Comparison of ENCODE assay signal across 14 cellular contexts in genomic region chr16:47019563-47019962, GRCh38. TPM values are rescaled to one million over a fixed set of nuclear protein-coding genes. Genes with fewer than 3 reads are reported as not detected.
A peak's percentile ranks its signal among the peaks of the same experiment; 100 is the strongest.
DNase-seq lines count a peak whose midpoint lies in the region; ATAC-seq and TF ChIP-seq lines count a peak whose summit lies in the region.
"Had no signal": no experiment of that assay in that cellular context is flagged by ENCODE, and none has a peak within 500 bp of the region (broad histone marks: within the 10 kb centered on the region; RNA-seq: fewer than 3 reads in every experiment).

No MANE protein-coding gene starts in this region.

- no peak overlapping the region for H3K18ac ChIP-seq in IMR-90 (ENCODE audit: low read depth, low read length)

- H3K4ac ChIP-seq in IMR-90 (ENCODE audit: low read depth, low read length), result no peak overlapping the region

- CTCF ChIA-PET in IMR-90 (lab: Yijun Ruan, JAX), result interaction anchor here (0.9 to 1.5 kb wide), 3 partner anchors 14 to 1140 kb away, joined by 3 to 8 read pairs (median 3); no protein-coding TSS in a partner anchor

- no peaks in the 10 kb centered on the region for H4K20me1 ChIP-seq in IMR-90 (ENCODE audit: insufficient read depth, low read length)

- dilution Hi-C loops in IMR-90 (cut with HindIII; ENCODE audit: low sequenced_read_pairs, unreplicated experiment), result no loop called here

- H2AK5ac ChIP-seq in IMR-90 (ENCODE audit: low read depth, low read length), result no peak overlapping the region

- H3K9me1 ChIP-seq in IMR-90 (ENCODE audit: insufficient read depth, low read length), result no peaks in the 10 kb centered on the region

- no peak overlapping the region for H3K56ac ChIP-seq in IMR-90 (ENCODE audit: extremely low read depth, insufficient read depth, low read length)

- BruUV-seq in IMR-90 (replicated peaks; lab: Mats Ljungman, UMichigan), result no TSS peak

- no peaks in the 10 kb centered on the region for H3K79me1 ChIP-seq in IMR-90 (ENCODE audit: low read depth in 1 of 2, low read length in 2 of 2)

- no peak for ATAC-seq in IMR-90 (ENCODE audit: low read depth)
- no peak for ATAC-seq in HG03159 (IDR thresholded peaks at IDR 0.05; ENCODE audit: unreplicated experiment)
- ATAC-seq in GM18511 (IDR thresholded peaks at IDR 0.05; ENCODE audit: unreplicated experiment), result no peak
- no peak for ATAC-seq in left cardiac atrium

- H3K27ac ChIP-seq in IMR-90 (ENCODE audit: insufficient read depth, low read length) (no peak overlapping the region), VCaP (no peak overlapping the region)
- H3K27ac ChIP-seq: coronary artery had no signal

- H3K27me3 ChIP-seq in BE2C (no peaks in the 10 kb centered on the region), IMR-90 (ENCODE audit: control insufficient read depth, insufficient read depth, low read length) (peaks cover 4% of the 10 kb centered on the region)

- H3K9me3 ChIP-seq in BE2C (no peaks in the 10 kb centered on the region), IMR-90 (ENCODE audit: control insufficient read depth, insufficient read depth, low read length) (no peaks in the 10 kb centered on the region)

- H2AK9ac ChIP-seq in IMR-90 (replicated peaks; ENCODE audit: low read depth, low read length, poor library complexity), result no peak overlapping the region

- TF ChIP-seq POLR2A in IMR-90 (IDR thresholded peaks at IDR 0.05; ENCODE audit: low read depth, low read length), result no peak

- DNase-seq in BE2C (no peak), IMR-90 (no peak), iris pigment epithelial cell (ENCODE audit: low read depth) (peak; percentile 15), kidney tubule cell (ENCODE audit: low spot score) (no peak), left cardiac atrium (no peak)
- DNase-seq: activated gamma-delta T cell, DMS79 treated with DMSO at 0.1 percent for 48 hours, NCI-H2107, Right ventricle myocardium superior, trophoblast cell had no signal

- H3K4me2 ChIP-seq in IMR-90 (ENCODE audit: low read depth, low read length), result no peak overlapping the region

- H3K36me3 ChIP-seq in BE2C, result no peaks in the 10 kb centered on the region
- no peaks in the 10 kb centered on the region for H3K36me3 ChIP-seq in IMR-90 (ENCODE audit: control insufficient read depth, insufficient read depth, low read length)

- no peak overlapping the region for H3K23ac ChIP-seq in IMR-90 (ENCODE audit: low read depth, low read length)

- H3K14ac ChIP-seq in IMR-90 (replicated peaks; ENCODE audit: low read depth, low read length), result no peak overlapping the region

- H3K4me3 ChIP-seq in BE2C (ENCODE audit: low read depth, low read length) (no peak overlapping the region), IMR-90 (ENCODE audit: insufficient read depth, low read depth, low read length) (no peak overlapping the region)
- H3K4me3 ChIP-seq: coronary artery had no signal

- TF ChIP-seq RAD21 in IMR-90 (IDR thresholded peaks at IDR 0.05; ENCODE audit: low read length), result no peak

- no peak overlapping the region for H2BK5ac ChIP-seq in IMR-90 (ENCODE audit: low read depth, low read length, poor library complexity, severe bottlenecking)

- H4K8ac ChIP-seq in IMR-90 (ENCODE audit: low read depth in 2 of 2, low read length in 2 of 2), result no peak overlapping the region

- WGBS in IMR-90 (ENCODE audit: extremely low coverage in 2 of 2, insufficient read length in 1 of 2), 2 experiments, result no CpG with 5 or more reads among the region's 2 CpGs

- peak; percentile 24 for TF ChIP-seq CTCF in BE2C (IDR thresholded peaks at IDR 0.05; ENCODE audit: low read depth, low read length)
- TF ChIP-seq CTCF in IMR-90 (conservative IDR thresholded peaks at IDR 0.05; ENCODE audit: low read depth, low read length), result peak; percentile 26; the same call in 1 of the 2 replicates
- peak; percentile 61 for TF ChIP-seq CTCF in VCaP (conservative IDR thresholded peaks at IDR 0.05)

- intact Hi-C loops in IMR-90 (cut with micrococcal nuclease), result no loop called here
- intact Hi-C loops in left cardiac atrium (cut with DNase I), result no loop called here

- H3K4me1 ChIP-seq in BE2C (no peaks in the 10 kb centered on the region), IMR-90 (ENCODE audit: control insufficient read depth, insufficient read depth, low read length) (no peaks in the 10 kb centered on the region)

- no peak overlapping the region for H4K91ac ChIP-seq in IMR-90 (ENCODE audit: insufficient read depth, low read depth, low read length)

- H2BK20ac ChIP-seq in IMR-90 (ENCODE audit: low read depth, low read length), result no peak overlapping the region

- H4K5ac ChIP-seq in IMR-90 (ENCODE audit: low read depth, low read length), result no peak overlapping the region

- H2BK15ac ChIP-seq in IMR-90 (ENCODE audit: low read depth, low read length), result no peak overlapping the region

- no peak overlapping the region for H2AFZ ChIP-seq in IMR-90 (replicated peaks; ENCODE audit: low read length, poor library complexity)

- POLR2A ChIA-PET in IMR-90 (lab: Charles Lee; ENCODE audit: unreplicated experiment), result no interaction called here

- H3K9ac ChIP-seq in IMR-90 (ENCODE audit: low read depth, low read length), result no peak overlapping the region

- in situ Hi-C loops in IMR-90 (cut with MboI; ENCODE audit: low sequenced_read_pairs), result no loop called here

- H2BK120ac ChIP-seq in IMR-90 (ENCODE audit: low read depth, low read length), result no peak overlapping the region

TF ChIP-seq in IMR-90, 13 proteins besides CTCF, POLR2A, EP300 and RAD21:
- TF ChIP-seq BHLHE40 (IDR thresholded peaks at IDR 0.05; ENCODE audit: low read depth, low read length) (no peak), ELK1 (IDR thresholded peaks at IDR 0.05; ENCODE audit: borderline replicate concordance, low read depth, low read length) (no peak), MAZ (IDR thresholded peaks at IDR 0.05; ENCODE audit: borderline replicate concordance, low read depth, low read length) (no peak), NFE2L2 (IDR thresholded peaks at IDR 0.05; ENCODE audit: low read depth, low read length) (no peak)

RNA-seq across cellular contexts. Expression of gene DNAJA2, which starts 46.1 kb away (rescaled TPM):
- polyA plus RNA-seq in BE2C (2012; ENCODE audit: insufficient read depth, insufficient read length, low read depth), result 84.8 TPM
- 53.9 and 109 TPM in 2 replicates for total RNA-seq in IMR-90 (2012; rRNA removed)
- polyA plus RNA-seq in IMR-90 (2012; rRNA removed), result 13.1 and 18.6 TPM in 2 replicates
- 2.8 and 3.6 TPM in 2 replicates for polyA plus RNA-seq in IMR-90 (2012; cell fraction: cytosol; rRNA removed)
- 1.5 and 9.1 TPM in 2 replicates for polyA plus RNA-seq in IMR-90 (2012; cell fraction: nucleus; rRNA removed; ENCODE audit: low replicate concordance)
- 10 to 100 TPM; 79.1 to 94.9 TPM for total RNA-seq in left cardiac atrium
